Comparison of ENCODE assay signal across 23 cellular contexts in the genomic region with DNA sequence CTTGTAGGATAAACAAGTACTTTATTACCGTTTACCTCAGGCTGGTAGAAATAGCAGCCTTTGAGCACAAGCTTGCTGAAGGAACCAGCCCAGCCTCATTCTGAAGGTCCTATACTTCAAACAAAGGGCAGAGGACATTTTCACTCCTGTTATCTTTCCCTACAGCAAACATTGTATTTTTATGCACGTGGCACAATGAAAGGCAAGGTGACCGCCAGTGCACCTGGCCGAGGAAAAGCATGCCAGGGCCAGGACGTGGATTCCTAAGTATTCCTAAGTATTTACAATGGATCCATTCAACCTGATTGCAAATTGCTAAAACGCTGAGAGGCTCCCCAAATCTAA.
A peak's percentile ranks its signal among the peaks of the same experiment; 100 is the strongest.
DNase-seq lines count a peak whose midpoint lies in the region; ATAC-seq, FAIRE-seq and TF ChIP-seq lines count a peak whose summit lies in the region.
"Had no signal": no experiment of that assay in that cellular context is flagged by ENCODE, and none has a peak within 500 bp of the region (broad histone marks: within the 10 kb centered on the region; RNA-seq: fewer than 3 reads in every experiment).

No MANE protein-coding gene starts in this region.

- no peak for TF ChIP-seq CTCF in GM23338 (conservative IDR thresholded peaks at IDR 0.05; ENCODE audit: low read depth in 2 of 2)
- TF ChIP-seq CTCF in endothelial cell of umbilical vein (IDR thresholded peaks at IDR 0.05; ENCODE audit: extremely low read depth in 1 of 2, insufficient read depth in 1 of 2, low read depth in 1 of 2, low read length in 2 of 2): no peak
- TF ChIP-seq CTCF in lower lobe of right lung (IDR thresholded peaks at IDR 0.05): no peak
- TF ChIP-seq CTCF in stomach (IDR thresholded peaks at IDR 0.05): no peak

- H3K27ac Mint-ChIP-seq in GM23338: no peak overlapping the region; the same call in 1 of the 2 replicates
- H3K27ac Mint-ChIP-seq in T-helper 17 cell: no peak overlapping the region

- peak overlapping the region; percentile 69; the same call in 1 of the 2 replicates for H3K27ac ChIP-seq in GM23338 (ENCODE audit: low read depth)
- peak overlapping the region; percentile 8 for H3K27ac ChIP-seq in endothelial cell of umbilical vein (ENCODE audit: insufficient read depth, low read depth, low read length)
- H3K27ac ChIP-seq in lower lobe of right lung: no peak overlapping the region
- peak overlapping the region in 1 of 5 donors; percentile 30 for H3K27ac ChIP-seq in stomach
- H3K27ac ChIP-seq: A549 had no signal

- H3K27me3 Mint-ChIP-seq in GM23338 (ENCODE audit: insufficient read depth, low read depth, poor library complexity) (no peaks in the 10 kb centered on the region), T-helper 17 cell (no peaks in the 10 kb centered on the region)

- 26 to 49% (median 31%) methylated on average over 5 to 6 of the region's 6 CpGs for WGBS in stomach, 5 donors

- H3K4me2 ChIP-seq in GM23338: 0 out of 2 replicates have a peak overlapping the region, but pooled peaks have one; percentile 37
- no peak overlapping the region for H3K4me2 ChIP-seq in endothelial cell of umbilical vein (ENCODE audit: insufficient read depth, low read length)
- H3K4me2 ChIP-seq: A549 had no signal

- no peaks in the 10 kb centered on the region for H3F3A ChIP-seq in GM23338 (replicated peaks; ENCODE audit: low read depth)

- H3K9me3 ChIP-seq in endothelial cell of umbilical vein (replicated peaks; ENCODE audit: control insufficient read depth, insufficient read depth, low read length): no peaks in the 10 kb centered on the region
- no peaks in the 10 kb centered on the region for H3K9me3 ChIP-seq in lower lobe of right lung
- H3K9me3 ChIP-seq in stomach: no peaks in the 10 kb centered on the region
- no peaks in the 10 kb centered on the region for H3K9me3 ChIP-seq in T-helper 17 cell (ENCODE audit: control insufficient read depth, low read length, poor library complexity, severe bottlenecking)
- H3K9me3 ChIP-seq: A549, BE2C had no signal

- dilution Hi-C loops in endothelial cell of umbilical vein (cut with MboI; ENCODE audit: extremely low pct_ligation_motif_present, low sequenced_read_pairs): no loop called here

- no peaks in the 10 kb centered on the region for H3K9me1 ChIP-seq in endothelial cell of umbilical vein (replicated peaks; ENCODE audit: control insufficient read depth, extremely low read depth, insufficient read depth, low read length)

- intact Hi-C loops in endothelial cell of umbilical vein (cut with micrococcal nuclease) (loop anchor here (10.0 kb wide), 1 partner anchor 635 kb away; no protein-coding TSS in a partner anchor), lower lobe of right lung (cut with DNase I) (no loop called here), stomach (cut with DNase I; ENCODE audit: low total_unique reads) (no loop called here)

- no peaks in the 10 kb centered on the region for H3K27me3 ChIP-seq in GM23338 (ENCODE audit: insufficient read depth)
- H3K27me3 ChIP-seq in endothelial cell of umbilical vein (ENCODE audit: control insufficient read depth in 2 of 2, insufficient read depth in 2 of 2, low read length in 2 of 2): no peaks in the 10 kb centered on the region
- no peaks in the 10 kb centered on the region for H3K27me3 ChIP-seq in lower lobe of right lung (ENCODE audit: low read depth)
- no peaks in the 10 kb centered on the region for H3K27me3 ChIP-seq in stomach
- H3K27me3 ChIP-seq: BE2C had no signal

- POLR2A ChIA-PET in endothelial cell of umbilical vein (lab: Charles Lee): no interaction called here

- H4K20me1 ChIP-seq in GM23338 (replicated peaks; ENCODE audit: insufficient read depth) (no peaks in the 10 kb centered on the region), endothelial cell of umbilical vein (replicated peaks; ENCODE audit: control insufficient read depth, extremely low read depth, insufficient read depth, low read length) (no peaks in the 10 kb centered on the region)

- H3K36me3 Mint-ChIP-seq in GM23338 (ENCODE audit: low read depth) (peaks cover 4% of the 10 kb centered on the region; the same call in 2 of the 3 replicates), T-helper 17 cell (ENCODE audit: low read depth) (no peaks in the 10 kb centered on the region)

- no peak for FAIRE-seq in endothelial cell of umbilical vein (lab: Jason Lieb, UNC)
- FAIRE-seq: A549, G401.6, GM12892, RCC 7860 had no signal

- CTCF ChIA-PET in endothelial cell of umbilical vein (lab: Charles Lee): no interaction called here

- H3K9me2 ChIP-seq in GM23338 (ENCODE audit: insufficient read depth): no peaks in the 10 kb centered on the region

- DNase-seq in GM23338 (ENCODE audit: low spot score) (peak; percentile 39), endothelial cell of umbilical vein (ENCODE audit: low read depth, low spot score) (no peak), lower lobe of right lung (no peak), stomach (peak; percentile 70), NCI-H1694 (lab: John Stamatoyannopoulos, UW) (no peak), nucleus accumbens (lab: John Stamatoyannopoulos, UW) (no peak), T-helper 17 cell (no peak)
- DNase-seq: BE2C, DND-41, KBM-7, MM.1S, NCI-H1048, NCI-H1417 treated with DMSO at 0.1 percent for 48 hours, NCI-H187 treated with DMSO at 0.1 percent for 48 hours, NCI-H2107, NCI-H510A, NCI-H748 treated with DMSO at 0.1 percent for 48 hours had no signal

- H3K4me1 ChIP-seq in GM23338 (ENCODE audit: insufficient read depth) (peaks cover 14% of the 10 kb centered on the region), endothelial cell of umbilical vein (ENCODE audit: control insufficient read depth, extremely low read depth, insufficient read depth, low read length) (peaks cover 16% of the 10 kb centered on the region), lower lobe of right lung (no peaks in the 10 kb centered on the region), stomach (peaks cover 0 to 16% (median 4%) of the 10 kb centered on the region in 4 donors)
- H3K4me1 ChIP-seq: A549, BE2C had no signal

- H3K36me3 ChIP-seq in GM23338 (ENCODE audit: insufficient read depth): no peaks in the 10 kb centered on the region
- H3K36me3 ChIP-seq in endothelial cell of umbilical vein (ENCODE audit: control insufficient read depth in 2 of 2, extremely low read depth in 1 of 2, insufficient read depth in 2 of 2, low read length in 2 of 2): no peaks in the 10 kb centered on the region
- H3K36me3 ChIP-seq in lower lobe of right lung: no peaks in the 10 kb centered on the region
- peaks cover 0 to 10% (median 4%) of the 10 kb centered on the region in 4 donors for H3K36me3 ChIP-seq in stomach
- H3K36me3 ChIP-seq: BE2C had no signal

- TF ChIP-seq POLR2A in endothelial cell of umbilical vein (IDR thresholded peaks at IDR 0.05; ENCODE audit: low read depth, low read length) (no peak), stomach (IDR thresholded peaks at IDR 0.05) (no peak)

- no TSS peak for BruUV-seq in endothelial cell of umbilical vein (replicated peaks; lab: Mats Ljungman, UMichigan)

- TF ChIP-seq EP300 in stomach (IDR thresholded peaks at IDR 0.05): no peak

- H3K9me3 Mint-ChIP-seq in GM23338: no peaks in the 10 kb centered on the region

- no peak overlapping the region for H2AFZ ChIP-seq in GM23338
- H2AFZ ChIP-seq in endothelial cell of umbilical vein (ENCODE audit: low read depth, low read length): no peak overlapping the region

- H3K4me3 Mint-ChIP-seq in GM23338 (no peak overlapping the region), T-helper 17 cell (no peak overlapping the region)

- H3K4me3 ChIP-seq in GM23338: no peak overlapping the region
- H3K4me3 ChIP-seq in endothelial cell of umbilical vein (replicated peaks in 1 of 3; ENCODE audit: insufficient read depth in 1 of 3, low read depth in 1 of 3, low read length in 3 of 3): no peak overlapping the region
- no peak overlapping the region for H3K4me3 ChIP-seq in lower lobe of right lung
- no peak overlapping the region for H3K4me3 ChIP-seq in stomach
- H3K4me3 ChIP-seq: A549 had no signal

- no peak for ATAC-seq in GM23338
- peak; percentile 84 to 90 for ATAC-seq in lower lobe of right lung
- ATAC-seq in HG03095 (IDR thresholded peaks at IDR 0.05; ENCODE audit: unreplicated experiment): no peak
- ATAC-seq in T-helper 17 cell: no peak
- ATAC-seq: A549, Right ventricle myocardium inferior had no signal

- no peak overlapping the region for H3K9ac ChIP-seq in endothelial cell of umbilical vein (replicated peaks; ENCODE audit: extremely low read depth, insufficient read depth, low read length)

- H3K79me2 ChIP-seq in GM23338 (replicated peaks; ENCODE audit: insufficient read depth) (no peaks in the 10 kb centered on the region), endothelial cell of umbilical vein (ENCODE audit: control insufficient read depth, insufficient read depth, low read length) (no peaks in the 10 kb centered on the region)

- H3K4me1 Mint-ChIP-seq in GM23338: peaks cover 13% of the 10 kb centered on the region; the same call in 2 of the 3 replicates
- no peaks in the 10 kb centered on the region for H3K4me1 Mint-ChIP-seq in T-helper 17 cell

TF ChIP-seq in endothelial cell of umbilical vein, 7 proteins besides CTCF, POLR2A, EP300 and RAD21:
- no peak for TF ChIP-seq POLR2AphosphoS5 (IDR thresholded peaks at IDR 0.05; ENCODE audit: insufficient read depth, low read depth, low read length)
- no peak for TF ChIP-seq EZH2 (IDR thresholded peaks at IDR 0.05; ENCODE audit: borderline replicate concordance, low read depth, low read length, severe bottlenecking)
- no peak for TF ChIP-seq MYC (IDR thresholded peaks at IDR 0.05; ENCODE audit: low read depth, low read length)

Comparison
In these comparisons a context has a peak if more than half of its experiments do, and no peak if none do; other contexts are left out.
1. ATAC-seq: peak in lower lobe of right lung (2 of 2); none in GM23338 (single experiment), HG03095 (single experiment) and T-helper 17 cell (single experiment).
2. DNase-seq: peak in GM23338 (single experiment) and stomach (single experiment); none in endothelial cell of umbilical vein (single experiment), lower lobe of right lung (single experiment), NCI-H1694 (single experiment), nucleus accumbens (0 of 56) and T-helper 17 cell (0 of 3).